Comparison of ENCODE assay signal across 8 cellular contexts in genomic region chr2:69453475-69454129, GRCh38. TPM values are rescaled to one million over a fixed set of nuclear protein-coding genes. Genes with fewer than 3 reads are reported as not detected.
A peak's percentile ranks its signal among the peaks of the same experiment; 100 is the strongest.
DNase-seq lines count a peak whose midpoint lies in the region; ATAC-seq and TF ChIP-seq lines count a peak whose summit lies in the region.

No MANE protein-coding gene starts in this region.

- peak; percentile 93 for ATAC-seq in activated T-cell treated with anti-CD3 and anti-CD28 coated beads, Interleukin-2, amount 50 U/mL, for 4 hours
- peak; percentile 87 for ATAC-seq in HG02642 (IDR thresholded peaks at IDR 0.05; ENCODE audit: poor library complexity, unreplicated experiment)
- peak; percentile 85 for ATAC-seq in stimulated activated memory B cell treated with anti-CD40 and anti-IgM and Interleukin-4, amounts not matched to agents 10 μg/mL and 1 μg/mL and 100 μg/mL, for 72 hours
- no peak for ATAC-seq in CD8-positive, alpha-beta T cell

- no peak overlapping the region for H3K4me3 ChIP-seq in CD8-positive, alpha-beta T cell (ENCODE audit: low read depth, low read length)

- no peak overlapping the region for H3K4me3 Mint-ChIP-seq in activated T-cell treated with anti-CD3 and anti-CD28 coated beads, Interleukin-2, amount 50 U/mL, for 4 hours
- H3K4me3 Mint-ChIP-seq in stimulated activated memory B cell treated with anti-CD40 and anti-IgM and Interleukin-4, amounts not matched to agents 10 μg/mL and 1 μg/mL and 100 μg/mL, for 72 hours, result peak overlapping the region; percentile 18
- H3K4me3 Mint-ChIP-seq in CD8-positive, alpha-beta T cell, result no peak overlapping the region

- H3K27ac Mint-ChIP-seq in stimulated activated memory B cell treated with anti-CD40 and anti-IgM and Interleukin-4, amounts not matched to agents 10 μg/mL and 1 μg/mL and 100 μg/mL, for 72 hours, result peak overlapping the region; percentile 34
- no peak overlapping the region for H3K27ac Mint-ChIP-seq in CD8-positive, alpha-beta T cell

- CTCF ChIA-PET in CD8-positive, alpha-beta T cell (lab: Charles Lee), result no interaction called here

- no peak for TF ChIP-seq CTCF in CD8-positive, alpha-beta T cell (IDR thresholded peaks at IDR 0.05)

- peaks cover 3% of the 10 kb centered on the region for H3K36me3 Mint-ChIP-seq in activated T-cell treated with anti-CD3 and anti-CD28 coated beads, Interleukin-2, amount 50 U/mL, for 4 hours (ENCODE audit: insufficient read depth)
- H3K36me3 Mint-ChIP-seq in stimulated activated memory B cell treated with anti-CD40 and anti-IgM and Interleukin-4, amounts not matched to agents 10 μg/mL and 1 μg/mL and 100 μg/mL, for 72 hours, result no peaks in the 10 kb centered on the region
- H3K36me3 Mint-ChIP-seq in CD8-positive, alpha-beta T cell, result no peaks in the 10 kb centered on the region

- no peak for DNase-seq in activated T-cell treated with anti-CD3 and anti-CD28 coated beads, Interleukin-2, amount 50 U/mL, for 4 hours
- DNase-seq in activated T-cell treated with anti-CD3 and anti-CD28 coated beads, Interleukin-2, amount 50 U/mL, for 1 hour, result no peak
- DNase-seq in NCI-H82 treated with DMSO at 0.1 percent for 48 hours (lab: John Stamatoyannopoulos, UW; ENCODE audit: unreplicated experiment) (peak; percentile 63), head of caudate nucleus (no peak), Kasumi-1 (lab: John Stamatoyannopoulos, UW) (no peak)
- no peak for DNase-seq in CD8-positive, alpha-beta T cell

- POLR2A ChIA-PET in CD8-positive, alpha-beta T cell (lab: Charles Lee), result interaction anchor here (0.9 kb wide), 1 partner anchor 13 kb away, joined by 5 read pairs; no protein-coding TSS in a partner anchor

- H3K9me3 ChIP-seq in CD8-positive, alpha-beta T cell (ENCODE audit: low read length), result no peaks in the 10 kb centered on the region

- peaks cover 6% of the 10 kb centered on the region for H3K4me1 Mint-ChIP-seq in activated T-cell treated with anti-CD3 and anti-CD28 coated beads, Interleukin-2, amount 50 U/mL, for 4 hours (ENCODE audit: low read depth)
- peaks cover 8% of the 10 kb centered on the region for H3K4me1 Mint-ChIP-seq in stimulated activated memory B cell treated with anti-CD40 and anti-IgM and Interleukin-4, amounts not matched to agents 10 μg/mL and 1 μg/mL and 100 μg/mL, for 72 hours
- H3K4me1 Mint-ChIP-seq in CD8-positive, alpha-beta T cell (ENCODE audit: low read depth), result peaks cover 2% of the 10 kb centered on the region

- H3K27ac ChIP-seq in CD8-positive, alpha-beta T cell (ENCODE audit: low read depth, low read length), result no peak overlapping the region

- intact Hi-C loops in CD8-positive, alpha-beta T cell (cut with DNase I, micrococcal nuclease), result no loop called here
- intact Hi-C loops in head of caudate nucleus (cut with DNase I), result no loop called here

- H3K36me3 ChIP-seq in CD8-positive, alpha-beta T cell (ENCODE audit: insufficient read depth, low read length), result no peaks in the 10 kb centered on the region

- no peaks in the 10 kb centered on the region for H3K9me3 Mint-ChIP-seq in activated T-cell treated with anti-CD3 and anti-CD28 coated beads, Interleukin-2, amount 50 U/mL, for 4 hours
- no peaks in the 10 kb centered on the region for H3K9me3 Mint-ChIP-seq in stimulated activated memory B cell treated with anti-CD40 and anti-IgM and Interleukin-4, amounts not matched to agents 10 μg/mL and 1 μg/mL and 100 μg/mL, for 72 hours
- no peaks in the 10 kb centered on the region for H3K9me3 Mint-ChIP-seq in CD8-positive, alpha-beta T cell

- H3K27me3 ChIP-seq in CD8-positive, alpha-beta T cell (ENCODE audit: insufficient read depth, low read length), result no peaks in the 10 kb centered on the region

- H3K27me3 Mint-ChIP-seq in activated T-cell treated with anti-CD3 and anti-CD28 coated beads, Interleukin-2, amount 50 U/mL, for 4 hours (ENCODE audit: low read depth), result no peaks in the 10 kb centered on the region
- H3K27me3 Mint-ChIP-seq in stimulated activated memory B cell treated with anti-CD40 and anti-IgM and Interleukin-4, amounts not matched to agents 10 μg/mL and 1 μg/mL and 100 μg/mL, for 72 hours, result peaks cover 23% of the 10 kb centered on the region
- no peaks in the 10 kb centered on the region for H3K27me3 Mint-ChIP-seq in CD8-positive, alpha-beta T cell (ENCODE audit: low read depth)

- H3K4me1 ChIP-seq in CD8-positive, alpha-beta T cell (ENCODE audit: insufficient read depth, low read length), result no peaks in the 10 kb centered on the region

RNA-seq across cellular contexts. Expression of gene NFU1, which starts 16.4 kb away (rescaled TPM):
- 10 to 100 TPM; 23.8 to 26.4 (median 25.4) TPM for total RNA-seq in activated T-cell treated with anti-CD3 and anti-CD28 coated beads, Interleukin-2, amount 50 U/mL, for 4 hours
- 10 to 100 TPM; 28.4 to 33.8 TPM for total RNA-seq in CD8-positive, alpha-beta T cell
